ENCODE assay signal across 1 cellular context in genomic region chr19:47226426-47227346, GRCh38.
TF ChIP-seq lines count a peak whose summit lies in the region.

No MANE protein-coding gene starts in this region.

TF ChIP-seq in WTC11, 78 proteins besides CTCF, POLR2A, EP300 and RAD21 (continued from another document and continues in another):
- TF ChIP-seq AR (CRISPR knock-in tag; IDR thresholded peaks at IDR 0.05) (no peak), MLX (CRISPR knock-in tag; IDR thresholded peaks at IDR 0.05) (no peak), FOXP1 (CRISPR knock-in tag; IDR thresholded peaks at IDR 0.05; ENCODE audit: borderline replicate concordance) (no peak; the same call in 1 of the 2 replicates), ZNF425 (CRISPR knock-in tag; conservative IDR thresholded peaks at IDR 0.05) (no peak), ZNF232 (CRISPR knock-in tag; IDR thresholded peaks at IDR 0.05) (0 out of 2 replicates have a peak, but pooled peaks have one; percentile 25), OVOL2 (CRISPR knock-in tag; IDR thresholded peaks at IDR 0.05; ENCODE audit: borderline replicate concordance) (no peak), ERG (CRISPR knock-in tag; IDR thresholded peaks at IDR 0.05) (no peak), ESRRA (CRISPR knock-in tag; IDR thresholded peaks at IDR 0.05; ENCODE audit: borderline replicate concordance) (no peak; the same call in none of the 2 replicates), JUN (CRISPR knock-in tag; IDR thresholded peaks at IDR 0.05) (peak; percentile 0; the same call in 1 of the 2 replicates), TEAD4 (CRISPR knock-in tag; IDR thresholded peaks at IDR 0.05) (no peak), ZNF423 (CRISPR knock-in tag; IDR thresholded peaks at IDR 0.05) (0 out of 2 replicates have a peak, but pooled peaks have one; percentile 21), ATF3 (CRISPR knock-in tag; conservative IDR thresholded peaks at IDR 0.05) (no peak), ZNF396 (CRISPR knock-in tag; IDR thresholded peaks at IDR 0.05; ENCODE audit: borderline replicate concordance) (no peak), PRRX2 (CRISPR knock-in tag; IDR thresholded peaks at IDR 0.05) (no peak), IRF1 (CRISPR knock-in tag; IDR thresholded peaks at IDR 0.05) (0 out of 2 replicates have a peak, but pooled peaks have one; percentile 9), ZNF671 (CRISPR knock-in tag; IDR thresholded peaks at IDR 0.05) (no peak), SMAD3 (CRISPR knock-in tag; IDR thresholded peaks at IDR 0.05; ENCODE audit: borderline replicate concordance) (no peak), HMGXB4 (CRISPR knock-in tag; IDR thresholded peaks at IDR 0.05) (no peak), MXD4 (CRISPR knock-in tag; IDR thresholded peaks at IDR 0.05; ENCODE audit: borderline replicate concordance) (no peak), CDX4 (CRISPR knock-in tag; IDR thresholded peaks at IDR 0.05; ENCODE audit: borderline replicate concordance) (no peak), CREM (CRISPR knock-in tag; IDR thresholded peaks at IDR 0.05) (0 out of 2 replicates have a peak, but pooled peaks have one; percentile 6), STAT6 (CRISPR knock-in tag; conservative IDR thresholded peaks at IDR 0.05; ENCODE audit: low read depth) (no peak), MAX (CRISPR knock-in tag; IDR thresholded peaks at IDR 0.05) (peak; percentile 10; the same call in 1 of the 2 replicates), TCF7 (CRISPR knock-in tag; IDR thresholded peaks at IDR 0.05; ENCODE audit: low read depth) (no peak), ZNF121 (CRISPR knock-in tag; IDR thresholded peaks at IDR 0.05) (no peak), ZNF317 (CRISPR knock-in tag; IDR thresholded peaks at IDR 0.05; ENCODE audit: borderline replicate concordance, low read depth) (no peak), USF2 (CRISPR knock-in tag; IDR thresholded peaks at IDR 0.05) (no peak), ETV6 (CRISPR knock-in tag; IDR thresholded peaks at IDR 0.05) (no peak), HMGA2 (CRISPR knock-in tag; IDR thresholded peaks at IDR 0.05) (no peak), NFE2L1 (CRISPR knock-in tag; IDR thresholded peaks at IDR 0.05) (no peak), NFATC4 (CRISPR knock-in tag; IDR thresholded peaks at IDR 0.05) (no peak), ZNF219 (CRISPR knock-in tag; IDR thresholded peaks at IDR 0.05; ENCODE audit: borderline replicate concordance) (no peak), NR3C1 (CRISPR knock-in tag; conservative IDR thresholded peaks at IDR 0.05; ENCODE audit: low read depth) (no peak), ATF6 (CRISPR knock-in tag; IDR thresholded peaks at IDR 0.05) (no peak), ATF2 (CRISPR knock-in tag; IDR thresholded peaks at IDR 0.05; ENCODE audit: borderline replicate concordance, low read depth) (no peak), EMX1 (CRISPR knock-in tag; IDR thresholded peaks at IDR 0.05) (0 out of 2 replicates have a peak, but pooled peaks have one; percentile 37), E2F5 (CRISPR knock-in tag; IDR thresholded peaks at IDR 0.05) (peak; percentile 40; the same call in 1 of the 2 replicates)
